In the genomic region with DNA sequence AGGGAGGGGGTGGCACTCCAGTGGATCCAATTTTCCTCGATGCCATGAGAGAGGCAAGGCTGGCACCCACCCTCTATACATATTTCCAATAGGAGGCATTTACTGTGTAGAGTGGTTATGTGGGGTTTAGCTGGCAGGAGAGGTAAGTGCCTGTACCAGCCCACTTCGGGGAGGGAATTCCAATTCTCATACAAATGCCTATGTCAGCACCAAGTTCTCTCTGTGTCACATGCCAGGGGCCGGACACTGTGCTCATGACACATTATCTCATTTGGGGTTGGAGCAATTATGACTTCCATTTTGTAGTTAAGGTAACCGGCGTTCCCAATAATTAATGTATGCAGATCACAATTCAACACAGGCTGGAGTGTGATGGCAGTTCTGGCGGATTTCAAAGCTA, we compare ENCODE assay signal across 25 cellular contexts.
A peak's percentile ranks its signal among the peaks of the same experiment; 100 is the strongest.
DNase-seq lines count a peak whose midpoint lies in the region; ATAC-seq, FAIRE-seq and TF ChIP-seq lines count a peak whose summit lies in the region.
"Had no signal": no experiment of that assay in that cellular context is flagged by ENCODE, and none has a peak within 500 bp of the region (broad histone marks: within the 10 kb centered on the region; RNA-seq: fewer than 3 reads in every experiment).

No MANE protein-coding gene starts in this region.

- H3K27me3 Mint-ChIP-seq in osteocyte (ENCODE audit: unreplicated experiment) = no peaks in the 10 kb centered on the region
- H3K27me3 Mint-ChIP-seq: brain had no signal

- no peaks in the 10 kb centered on the region for H3K27me3 ChIP-seq in endothelial cell of umbilical vein (ENCODE audit: control insufficient read depth in 2 of 2, insufficient read depth in 2 of 2, low read length in 2 of 2)

- H3K9me1 ChIP-seq in endothelial cell of umbilical vein (replicated peaks; ENCODE audit: control insufficient read depth, extremely low read depth, insufficient read depth, low read length) = no peaks in the 10 kb centered on the region

- H3K4me3 Mint-ChIP-seq in osteocyte (ENCODE audit: unreplicated experiment) = no peak overlapping the region
- H3K4me3 Mint-ChIP-seq: activated CD8-positive, alpha-beta T cell treated with anti-CD3 and anti-CD28 coated beads, Interleukin-2, amount 10 ng/mL, durations not matched to agents 7 days and 5 days; activated naive CD4-positive, alpha-beta T cell treated with anti-CD3 and anti-CD28 coated beads for 36 hours; brain had no signal

- DNase-seq in A549 (ENCODE audit: low read depth in 1 of 2, low spot score in 1 of 2) = no peak
- peak; percentile 45 for DNase-seq in NCI-H69 (lab: John Stamatoyannopoulos, UW)
- DNase-seq in endothelial cell of umbilical vein (ENCODE audit: low read depth, low spot score) = no peak
- no peak for DNase-seq in osteocyte (ENCODE audit: extremely low spot score, unreplicated experiment)
- DNase-seq in NCI-H526 treated with DMSO at 0.1 percent for 48 hours (lab: John Stamatoyannopoulos, UW) = no peak
- DNase-seq in medulla oblongata (ENCODE audit: extremely low spot score) = no peak
- DNase-seq in kidney glomerular epithelial cell (lab: John Stamatoyannopoulos, UW) = no peak
- DNase-seq: activated CD4-positive, alpha-beta T cell treated with anti-CD3 and anti-CD28 coated beads for 4 hours; activated CD8-positive, alpha-beta T cell treated with anti-CD3 and anti-CD28 coated beads, Interleukin-2, amount 10 ng/mL, durations not matched to agents 7 days and 5 days; activated naive CD4-positive, alpha-beta T cell treated with anti-CD3 and anti-CD28 coated beads for 36 hours; H7; hypothalamus; Karpas-422; NCI-H2029 treated with DMSO at 0.1 percent for 48 hours; NCI-H524 treated with DMSO at 0.1 percent for 48 hours; PC-9; Right ventricle myocardium superior; stimulated activated naive CD4-positive, alpha-beta T cell treated with Interleukin-2 at 50 U/mL for 16 hours; SW 1271; WERI-Rb-1 had no signal

- FAIRE-seq in A549 (lab: Jason Lieb, UNC) (no peak), endothelial cell of umbilical vein (lab: Jason Lieb, UNC) (no peak)
- FAIRE-seq: GM12891, HepG2 had no signal

- peak overlapping the region; percentile 95 for H3K4me2 ChIP-seq in A549
- H3K4me2 ChIP-seq in endothelial cell of umbilical vein (ENCODE audit: insufficient read depth, low read length) = peak overlapping the region; percentile 13

- H3K36me3 ChIP-seq in endothelial cell of umbilical vein (ENCODE audit: control insufficient read depth in 2 of 2, extremely low read depth in 1 of 2, insufficient read depth in 2 of 2, low read length in 2 of 2) = no peaks in the 10 kb centered on the region
- H3K36me3 ChIP-seq: neutrophil, WERI-Rb-1 had no signal

- no peak for TF ChIP-seq CTCF in A549 (IDR thresholded peaks at IDR 0.05)
- TF ChIP-seq CTCF in endothelial cell of umbilical vein (IDR thresholded peaks at IDR 0.05; ENCODE audit: extremely low read depth in 1 of 2, insufficient read depth in 1 of 2, low read depth in 1 of 2, low read length in 2 of 2) = no peak
- no peak for TF ChIP-seq CTCF in osteocyte (IDR thresholded peaks at IDR 0.05)

- no peaks in the 10 kb centered on the region for H3K9me3 Mint-ChIP-seq in osteocyte (ENCODE audit: unreplicated experiment)
- H3K9me3 Mint-ChIP-seq: activated naive CD4-positive, alpha-beta T cell treated with anti-CD3 and anti-CD28 coated beads for 36 hours; brain had no signal

- POLR2A ChIA-PET in A549 (lab: Yijun Ruan, JAX) (interaction anchor here (1.2 kb wide), 1 partner anchor 153 kb away, joined by 4 read pairs; no protein-coding TSS in a partner anchor), endothelial cell of umbilical vein (lab: Charles Lee) (interaction anchor here (1.5 kb wide), 1 partner anchor 8 kb away, joined by 6 read pairs; no protein-coding TSS in a partner anchor)

- no peaks in the 10 kb centered on the region for H3K9me3 ChIP-seq in A549
- H3K9me3 ChIP-seq in endothelial cell of umbilical vein (replicated peaks; ENCODE audit: control insufficient read depth, insufficient read depth, low read length) = no peaks in the 10 kb centered on the region
- H3K9me3 ChIP-seq: neutrophil had no signal

- no peaks in the 10 kb centered on the region for H3K79me2 ChIP-seq in endothelial cell of umbilical vein (ENCODE audit: control insufficient read depth, insufficient read depth, low read length)

- WGBS in A549 (ENCODE audit: missing lambda C conversion rate) = 70% methylated on average over 6 of the region's 6 CpGs

- peaks cover 73% of the 10 kb centered on the region for H3K4me1 Mint-ChIP-seq in osteocyte (ENCODE audit: unreplicated experiment)

- no peak for TF ChIP-seq EP300 in A549 (IDR thresholded peaks at IDR 0.05)

- no peaks in the 10 kb centered on the region for H3K36me3 Mint-ChIP-seq in osteocyte (ENCODE audit: unreplicated experiment)
- H3K36me3 Mint-ChIP-seq: brain had no signal

- TF ChIP-seq RAD21 in A549 (conservative IDR thresholded peaks at IDR 0.05 in 1 of 2, IDR thresholded peaks at IDR 0.05 in 1 of 2) = no peak

- ATAC-seq in A549 = no peak
- no peak for ATAC-seq in HG03378 (IDR thresholded peaks at IDR 0.05; ENCODE audit: unreplicated experiment)
- ATAC-seq: activated CD8-positive, alpha-beta T cell treated with anti-CD3 and anti-CD28 coated beads, Interleukin-2, amount 10 ng/mL, durations not matched to agents 7 days and 5 days had no signal

- no peaks in the 10 kb centered on the region for H4K20me1 ChIP-seq in endothelial cell of umbilical vein (replicated peaks; ENCODE audit: control insufficient read depth, extremely low read depth, insufficient read depth, low read length)

- no peak overlapping the region for H2AFZ ChIP-seq in endothelial cell of umbilical vein (ENCODE audit: low read depth, low read length)
- H2AFZ ChIP-seq: PC-9 had no signal

- intact Hi-C loops in endothelial cell of umbilical vein (cut with micrococcal nuclease) = loop anchor here (10.0 kb wide), 1 partner anchor 690 kb away; the partner anchor contains the start of genes SUDS3 and TAOK3

- peak overlapping the region; percentile 86 for H3K9ac ChIP-seq in endothelial cell of umbilical vein (replicated peaks; ENCODE audit: extremely low read depth, insufficient read depth, low read length)

- peak overlapping the region; percentile 94 to 96 for H3K27ac ChIP-seq in A549
- peak overlapping the region; percentile 98 for H3K27ac ChIP-seq in endothelial cell of umbilical vein (ENCODE audit: insufficient read depth, low read depth, low read length)
- H3K27ac ChIP-seq: neutrophil, WERI-Rb-1 had no signal

- no peak for TF ChIP-seq POLR2A in A549 (IDR thresholded peaks at IDR 0.05; ENCODE audit: low read length)
- TF ChIP-seq POLR2A in endothelial cell of umbilical vein (IDR thresholded peaks at IDR 0.05; ENCODE audit: low read depth, low read length) = no peak

- H3K27ac Mint-ChIP-seq in osteocyte (ENCODE audit: unreplicated experiment) = peak overlapping the region; percentile 99
- H3K27ac Mint-ChIP-seq: activated CD8-positive, alpha-beta T cell treated with anti-CD3 and anti-CD28 coated beads, Interleukin-2, amount 10 ng/mL, durations not matched to agents 7 days and 5 days; activated naive CD4-positive, alpha-beta T cell treated with anti-CD3 and anti-CD28 coated beads for 36 hours had no signal

- dilution Hi-C loops in endothelial cell of umbilical vein (cut with MboI; ENCODE audit: extremely low pct_ligation_motif_present, low sequenced_read_pairs) = no loop called here

- no TSS peak for BruUV-seq in endothelial cell of umbilical vein (replicated peaks; lab: Mats Ljungman, UMichigan)

- H3K4me1 ChIP-seq in A549 (peaks cover 75% of the 10 kb centered on the region), endothelial cell of umbilical vein (ENCODE audit: control insufficient read depth, extremely low read depth, insufficient read depth, low read length) (peaks cover 59% of the 10 kb centered on the region)

- H3K4me3 ChIP-seq in A549 (no peak overlapping the region), endothelial cell of umbilical vein (replicated peaks in 1 of 3; ENCODE audit: insufficient read depth in 1 of 3, low read depth in 1 of 3, low read length in 3 of 3) (no peak overlapping the region)
- H3K4me3 ChIP-seq: PC-9 had no signal

- CTCF ChIA-PET in A549 (lab: Yijun Ruan, JAX) (interaction anchor here (2.0 to 6.7 kb wide), 4 partner anchors 13 to 165 kb away, joined by 4 to 28 read pairs (median 16); no protein-coding TSS in a partner anchor), endothelial cell of umbilical vein (lab: Charles Lee) (interaction anchor here (1.3 to 4.6 kb wide), 6 partner anchors 9 to 153 kb away, joined by 3 to 36 read pairs (median 12); no protein-coding TSS in a partner anchor)

TF ChIP-seq in A549, 52 proteins besides CTCF, POLR2A, EP300 and RAD21:
- TF ChIP-seq ATOH8 (CRISPR knock-in tag; IDR thresholded peaks at IDR 0.05; ENCODE audit: low read depth) (no peak), MAFK (IDR thresholded peaks at IDR 0.05; ENCODE audit: partially characterized antibody) (peak; percentile 39)

TF ChIP-seq in endothelial cell of umbilical vein, 7 proteins besides CTCF, POLR2A, EP300 and RAD21:
- TF ChIP-seq FOS (IDR thresholded peaks at IDR 0.05; ENCODE audit: borderline replicate concordance, insufficient read depth, low read length) (no peak), POLR2AphosphoS5 (IDR thresholded peaks at IDR 0.05; ENCODE audit: insufficient read depth, low read depth, low read length) (no peak), GATA2 (IDR thresholded peaks at IDR 0.05; ENCODE audit: insufficient read depth, insufficient read length, low read depth, low read length) (no peak), JUN (IDR thresholded peaks at IDR 0.05; ENCODE audit: borderline replicate concordance, insufficient read depth, insufficient read length, low read depth) (no peak), MYC (IDR thresholded peaks at IDR 0.05; ENCODE audit: low read depth, low read length) (no peak), EZH2 (IDR thresholded peaks at IDR 0.05; ENCODE audit: borderline replicate concordance, low read depth, low read length, severe bottlenecking) (no peak)
- TF ChIP-seq, protein P1, sequence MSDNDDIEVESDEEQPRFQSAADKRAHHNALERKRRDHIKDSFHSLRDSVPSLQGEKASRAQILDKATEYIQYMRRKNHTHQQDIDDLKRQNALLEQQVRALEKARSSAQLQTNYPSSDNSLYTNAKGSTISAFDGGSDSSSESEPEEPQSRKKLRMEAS (IDR thresholded peaks at IDR 0.05; ENCODE audit: insufficient read depth, insufficient read length) = no peak
